ENCODE assay signal across 30 cellular contexts in the genomic region with DNA sequence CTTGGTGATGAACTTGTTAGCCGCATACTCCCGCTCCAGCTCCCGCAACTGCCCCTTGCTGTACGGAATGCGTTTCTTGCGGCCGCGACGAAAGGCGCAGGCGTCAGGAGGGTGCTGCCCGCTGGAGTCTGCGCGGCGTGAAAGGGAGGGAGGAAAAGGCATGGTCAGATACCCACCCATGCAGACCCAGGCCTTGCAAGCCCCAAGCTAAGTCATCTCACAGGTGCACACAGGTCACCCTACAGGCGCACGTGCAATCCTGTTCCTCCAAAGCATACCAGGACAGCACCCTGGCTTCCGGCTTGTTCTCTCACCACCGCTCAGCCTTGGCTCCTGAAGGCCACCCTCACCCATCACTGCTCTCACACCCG. TPM values are rescaled to one million over a fixed set of nuclear protein-coding genes. Genes with fewer than 3 reads are reported as not detected.
DNase-seq lines count a peak whose midpoint lies in the region; ATAC-seq, FAIRE-seq and TF ChIP-seq lines count a peak whose summit lies in the region.
"Had no signal": no experiment of that assay in that cellular context is flagged by ENCODE, and none has a peak within 500 bp of the region (broad histone marks: within the 10 kb centered on the region; RNA-seq: fewer than 3 reads in every experiment).

No MANE protein-coding gene starts in this region.

- peaks cover 99% of the 10 kb centered on the region for H3K27me3 ChIP-seq in SK-N-SH (ENCODE audit: insufficient read depth)
- peaks cover 98% of the 10 kb centered on the region for H3K27me3 ChIP-seq in astrocyte (ENCODE audit: insufficient read depth, low read length)

- no peaks in the 10 kb centered on the region for H3K4me1 ChIP-seq in SK-N-SH (ENCODE audit: control insufficient read depth in 1 of 2, insufficient read depth in 2 of 2, low read depth in 1 of 2, low read length in 1 of 2)
- peaks cover 2% of the 10 kb centered on the region for H3K4me1 ChIP-seq in astrocyte (ENCODE audit: insufficient read depth, low read length)

- H2AFZ ChIP-seq in SK-N-SH (ENCODE audit: low read depth) (no peak overlapping the region), astrocyte (ENCODE audit: low read depth, low read length) (no peak overlapping the region)

- TF ChIP-seq CTCF in SK-N-SH (IDR thresholded peaks at IDR 0.05) (no peak), astrocyte (IDR thresholded peaks at IDR 0.05; ENCODE audit: insufficient read depth, low read depth, low read length) (no peak)

- H3K9ac ChIP-seq in SK-N-SH: no peak overlapping the region
- H3K9ac ChIP-seq in astrocyte (ENCODE audit: low read length): no peak overlapping the region

- no peak overlapping the region for H3K4me2 ChIP-seq in SK-N-SH
- H3K4me2 ChIP-seq in astrocyte (ENCODE audit: low read length): no peak overlapping the region

- no peaks in the 10 kb centered on the region for H3K9me2 ChIP-seq in SK-N-SH

- no peaks in the 10 kb centered on the region for H3K4me1 Mint-ChIP-seq in astrocyte (ENCODE audit: low read depth, unreplicated experiment)
- peaks cover 16% of the 10 kb centered on the region for H3K4me1 Mint-ChIP-seq in memory B cell
- H3K4me1 Mint-ChIP-seq in stimulated activated naive B cell treated with anti-CD40 and anti-IgM and Interleukin-4, amounts not matched to agents 10 μg/mL and 1 μg/mL and 100 μg/mL, for 72 hours: peaks cover 21 to 56% of the 10 kb centered on the region in 2 donors

- no peaks in the 10 kb centered on the region for H3K36me3 ChIP-seq in SK-N-SH (replicated peaks in 1 of 2; ENCODE audit: control insufficient read depth in 1 of 2, insufficient read depth in 2 of 2, low read length in 1 of 2)
- no peaks in the 10 kb centered on the region for H3K36me3 ChIP-seq in astrocyte (ENCODE audit: insufficient read depth, low read length)
- H3K36me3 ChIP-seq: Peyer's patch, SJSA1, spleen, tibial nerve, WERI-Rb-1 had no signal

- DNase-seq in SK-N-SH: no peak
- DNase-seq in astrocyte (ENCODE audit: low read depth): no peak
- no peak for DNase-seq in memory B cell (ENCODE audit: low spot score in 2 of 2)
- no peak for DNase-seq in stimulated activated naive B cell treated with anti-CD40 and anti-IgM and Interleukin-4, amounts not matched to agents 10 μg/mL and 1 μg/mL and 100 μg/mL, for 72 hours
- no peak for DNase-seq in HK-2 (ENCODE audit: unreplicated experiment)
- no peak for DNase-seq in SK-N-DZ (ENCODE audit: low spot score)
- DNase-seq: 8988T; activated CD4-positive, alpha-beta T cell treated with anti-CD3 and anti-CD28 coated beads, Interleukin-2, amount 50 U/mL, for 4 hours; activated naive CD4-positive, alpha-beta T cell treated with anti-CD3 and anti-CD28 coated beads, Interleukin-2, amount 50 U/mL, for 16 hours; central memory CD4-positive, alpha-beta T cell; DMS79; GF-D8; HCEC 1CT; mammary epithelial cell; NCI-H1092; NCI-H187; NCI-H526; Peyer's patch; spleen; stimulated activated CD4-positive, alpha-beta T cell treated with anti-CD3 and anti-CD28 coated beads, Interleukin-4, amount 100 ng/mL, for 24 hours; WERI-Rb-1 had no signal

- CTCF ChIA-PET in SK-N-SH (lab: Yijun Ruan, JAX): interaction anchor here (0.6 to 13.9 kb wide), 10 partner anchors 9 to 306 kb away, joined by 3 to 328 read pairs (median 8); no protein-coding TSS in a partner anchor

- peak overlapping the region; percentile 20 for H3K27ac Mint-ChIP-seq in astrocyte (ENCODE audit: unreplicated experiment)
- H3K27ac Mint-ChIP-seq in memory B cell: no peak overlapping the region
- peak overlapping the region; percentile 57 for H3K27ac Mint-ChIP-seq in stimulated activated naive B cell treated with anti-CD40 and anti-IgM and Interleukin-4, amounts not matched to agents 10 μg/mL and 1 μg/mL and 100 μg/mL, for 72 hours
- H3K27ac Mint-ChIP-seq: stimulated activated naive CD8-positive, alpha-beta T cell treated with anti-CD3 and anti-CD28 coated beads, Interleukin-15, Interleukin-2, amounts not matched to agents 100 ng/mL and 50 ng/mL, for 24 hours; T-helper 2 cell treated with Interferon-gamma antibody and Interleukin-4, amounts not matched to agents 5 μg/mL and 100 μg/mL, for 36 hours had no signal

- H3K27me3 Mint-ChIP-seq in astrocyte (ENCODE audit: low read depth, unreplicated experiment) (peaks cover 97% of the 10 kb centered on the region), memory B cell (peaks cover 39% of the 10 kb centered on the region)
- H3K27me3 Mint-ChIP-seq in stimulated activated naive B cell treated with anti-CD40 and anti-IgM and Interleukin-4, amounts not matched to agents 10 μg/mL and 1 μg/mL and 100 μg/mL, for 72 hours: peaks cover 88 to 97% of the 10 kb centered on the region in 2 donors

- TF ChIP-seq RAD21 in SK-N-SH (IDR thresholded peaks at IDR 0.05; ENCODE audit: low read length): no peak

- no peak for FAIRE-seq in astrocyte (lab: Jason Lieb, UNC)

- ATAC-seq in SK-N-SH treated with all-trans-retinoic acid at 6 μM for 48 hours (no peak), memory B cell (ENCODE audit: low read depth) (peak; percentile 38), HG03469 (IDR thresholded peaks at IDR 0.05; ENCODE audit: unreplicated experiment) (no peak)
- ATAC-seq in stimulated activated naive B cell treated with anti-CD40 and anti-IgM and Interleukin-4, amounts not matched to agents 10 μg/mL and 1 μg/mL and 100 μg/mL, for 72 hours (replicated peaks): peak; percentile 52 to 54

- H3K9me3 ChIP-seq in SK-N-SH (no peaks in the 10 kb centered on the region), astrocyte (ENCODE audit: insufficient read depth, low read depth, low read length) (peaks cover 16% of the 10 kb centered on the region)
- H3K9me3 ChIP-seq: Peyer's patch, SJSA1, spleen, tibial nerve had no signal

- no peaks in the 10 kb centered on the region for H3K79me2 ChIP-seq in SK-N-SH (ENCODE audit: insufficient read depth)
- no peaks in the 10 kb centered on the region for H3K79me2 ChIP-seq in astrocyte (ENCODE audit: insufficient read depth, low read length)

- TF ChIP-seq EP300 in SK-N-SH (IDR thresholded peaks at IDR 0.05; ENCODE audit: borderline replicate concordance in 1 of 2, low read depth in 1 of 2, low read length in 1 of 2): no peak

- H3K4me3 ChIP-seq in SK-N-SH (ENCODE audit: low read depth in 2 of 2, low read length in 1 of 2) (no peak overlapping the region), astrocyte (ENCODE audit: insufficient read depth, low read depth, low read length) (no peak overlapping the region)
- H3K4me3 ChIP-seq: Peyer's patch, SJSA1, spleen, tibial nerve had no signal

- no peak overlapping the region for H3K4me3 Mint-ChIP-seq in astrocyte (ENCODE audit: unreplicated experiment)
- no peak overlapping the region for H3K4me3 Mint-ChIP-seq in memory B cell
- peak overlapping the region in 1 of 2 donors; percentile 52 for H3K4me3 Mint-ChIP-seq in stimulated activated naive B cell treated with anti-CD40 and anti-IgM and Interleukin-4, amounts not matched to agents 10 μg/mL and 1 μg/mL and 100 μg/mL, for 72 hours
- H3K4me3 Mint-ChIP-seq: stimulated activated naive CD8-positive, alpha-beta T cell treated with anti-CD3 and anti-CD28 coated beads, Interleukin-15, Interleukin-2, amounts not matched to agents 100 ng/mL and 50 ng/mL, for 24 hours; T-helper 2 cell treated with Interferon-gamma antibody and Interleukin-4, amounts not matched to agents 5 μg/mL and 100 μg/mL, for 36 hours had no signal

- peaks cover 14% of the 10 kb centered on the region for H3K9me3 Mint-ChIP-seq in astrocyte (ENCODE audit: unreplicated experiment)
- H3K9me3 Mint-ChIP-seq in memory B cell: no peaks in the 10 kb centered on the region
- no peaks in the 10 kb centered on the region for H3K9me3 Mint-ChIP-seq in stimulated activated naive B cell treated with anti-CD40 and anti-IgM and Interleukin-4, amounts not matched to agents 10 μg/mL and 1 μg/mL and 100 μg/mL, for 72 hours
- H3K9me3 Mint-ChIP-seq: stimulated activated naive CD8-positive, alpha-beta T cell treated with anti-CD3 and anti-CD28 coated beads, Interleukin-15, Interleukin-2, amounts not matched to agents 100 ng/mL and 50 ng/mL, for 24 hours; T-helper 2 cell treated with Interferon-gamma antibody and Interleukin-4, amounts not matched to agents 5 μg/mL and 100 μg/mL, for 36 hours had no signal

- H4K20me1 ChIP-seq in SK-N-SH (ENCODE audit: insufficient read depth) (no peaks in the 10 kb centered on the region), astrocyte (ENCODE audit: insufficient read depth, low read length) (no peaks in the 10 kb centered on the region)

- POLR2A ChIA-PET in SK-N-SH (lab: Yijun Ruan, JAX): interaction anchor here (0.6 kb wide), 1 partner anchor 158 kb away, joined by 3 read pairs; no protein-coding TSS in a partner anchor

- H3F3A ChIP-seq in SK-N-SH (replicated peaks; ENCODE audit: insufficient read depth): no peaks in the 10 kb centered on the region

- H3K27ac ChIP-seq in SK-N-SH (ENCODE audit: low read depth in 2 of 2, low read length in 1 of 2) (no peak overlapping the region), astrocyte (ENCODE audit: low read depth, low read length) (no peak overlapping the region)
- H3K27ac ChIP-seq: Peyer's patch, SJSA1, spleen, tibial nerve, WERI-Rb-1 had no signal

- H3K36me3 Mint-ChIP-seq in astrocyte (ENCODE audit: low read depth, unreplicated experiment): peaks cover 2% of the 10 kb centered on the region
- H3K36me3 Mint-ChIP-seq in memory B cell: no peaks in the 10 kb centered on the region
- H3K36me3 Mint-ChIP-seq in stimulated activated naive B cell treated with anti-CD40 and anti-IgM and Interleukin-4, amounts not matched to agents 10 μg/mL and 1 μg/mL and 100 μg/mL, for 72 hours: peaks cover 0 to 5% of the 10 kb centered on the region in 2 donors

- WGBS in SK-N-SH (ENCODE audit: low lambda C conversion rate): 26% methylated on average over 19 of the region's 20 CpGs

TF ChIP-seq in SK-N-SH treated with all-trans-retinoic acid at 6 μM for 48 hours, 23 proteins besides CTCF, POLR2A, EP300 and RAD21 (continues in another document):
- no peak for TF ChIP-seq ZFP30 (CRISPR knock-in tag; IDR thresholded peaks at IDR 0.05)

RNA-seq across cellular contexts. Expression of gene HOXB13, which starts 1.6 kb away (rescaled TPM):
- polyA plus RNA-seq in SK-N-SH (2012; rRNA removed): not detected in 2 replicates
- not detected in 2 replicates for polyA plus RNA-seq in SK-N-SH (2012; cell fraction: cytosol; rRNA removed)
- polyA plus RNA-seq in SK-N-SH (2012; cell fraction: nucleus; rRNA removed): 0.07 TPM in 1 of 2 replicates, not detected in the other
- total RNA-seq in astrocyte: not detected in 2 replicates
- not detected in 2 replicates for polyA plus RNA-seq in SK-N-DZ (2014; cell fraction: cytosol; rRNA removed)
- polyA plus RNA-seq in SK-N-DZ (2014; cell fraction: nucleus; rRNA removed): not detected in 2 replicates
- total RNA-seq: dermis microvascular lymphatic vessel endothelial cell, mammary epithelial cell, omental fat pad, SJSA1, spleen, tibial nerve had no signal

RNA-seq across cellular contexts. Expression of gene PRAC2, which starts 3.9 kb away (rescaled TPM):
- not detected in 2 replicates for polyA plus RNA-seq in SK-N-SH (2012; rRNA removed)
- not detected in 2 replicates for polyA plus RNA-seq in SK-N-SH (2012; cell fraction: cytosol; rRNA removed)
- polyA plus RNA-seq in SK-N-SH (2012; cell fraction: nucleus; rRNA removed): not detected in 2 replicates
- not detected in 2 replicates for total RNA-seq in astrocyte
- polyA plus RNA-seq in SK-N-DZ (2014; cell fraction: cytosol; rRNA removed): not detected in 2 replicates
- polyA plus RNA-seq in SK-N-DZ (2014; cell fraction: nucleus; rRNA removed): not detected in 2 replicates
- total RNA-seq: dermis microvascular lymphatic vessel endothelial cell, mammary epithelial cell, omental fat pad, Peyer's patch, renal cortical epithelial cell, SJSA1, spleen, tibial nerve had no signal
- polyA plus RNA-seq: mammary epithelial cell, spleen had no signal

RNA-seq across cellular contexts. Expression of gene PRAC1, which starts 4.6 kb away (rescaled TPM):
- not detected in 2 replicates for polyA plus RNA-seq in SK-N-SH (2012; rRNA removed)
- polyA plus RNA-seq in SK-N-SH (2012; cell fraction: cytosol; rRNA removed): not detected in 2 replicates
- not detected in 2 replicates for polyA plus RNA-seq in SK-N-SH (2012; cell fraction: nucleus; rRNA removed)
- total RNA-seq in astrocyte: not detected in 2 replicates
- polyA plus RNA-seq in SK-N-DZ (2014; cell fraction: cytosol; rRNA removed): not detected in 2 replicates
- polyA plus RNA-seq in SK-N-DZ (2014; cell fraction: nucleus; rRNA removed): not detected in 2 replicates
- total RNA-seq: dermis microvascular lymphatic vessel endothelial cell, mammary epithelial cell, omental fat pad, Peyer's patch, renal cortical epithelial cell, SJSA1, spleen, tibial nerve had no signal
- polyA plus RNA-seq: mammary epithelial cell, spleen had no signal

Comparison
In these comparisons a context has a peak if more than half of its experiments do, and no peak if none do; other contexts are left out.
1. ATAC-seq: peak in memory B cell (single experiment) and stimulated activated naive B cell treated with anti-CD40 and anti-IgM and Interleukin-4, amounts not matched to agents 10 μg/mL and 1 μg/mL and 100 μg/mL, for 72 hours (2 of 2); none in SK-N-SH treated with all-trans-retinoic acid at 6 μM for 48 hours (single experiment) and HG03469 (single experiment).